Comparison of ENCODE assay signal across 15 cellular contexts in the genomic region with DNA sequence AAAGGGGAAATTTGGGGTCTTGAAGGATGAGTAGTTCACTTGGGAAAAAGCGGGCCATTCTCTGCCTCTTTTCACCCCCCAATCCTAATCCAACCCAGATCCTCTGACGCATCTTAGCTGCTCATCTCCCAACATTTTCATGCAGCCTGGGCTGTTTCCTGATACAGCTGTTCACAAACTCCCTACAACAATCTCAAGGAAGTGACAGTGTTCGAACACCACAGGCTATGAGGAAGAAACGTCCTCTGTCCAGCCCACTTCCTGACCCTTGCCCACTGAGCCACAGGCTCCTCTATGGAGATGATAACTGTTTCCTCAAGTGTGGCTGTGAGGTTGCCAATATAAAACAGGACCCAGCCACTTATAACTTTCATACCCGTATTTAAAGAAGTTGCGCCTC. TPM values are rescaled to one million over a fixed set of nuclear protein-coding genes. Genes with fewer than 3 reads are reported as not detected.
DNase-seq lines count a peak whose midpoint lies in the region; ATAC-seq and TF ChIP-seq lines count a peak whose summit lies in the region.
"Had no signal": no experiment of that assay in that cellular context is flagged by ENCODE, and none has a peak within 500 bp of the region (broad histone marks: within the 10 kb centered on the region; RNA-seq: fewer than 3 reads in every experiment).

No MANE protein-coding gene starts in this region.

- H3K9me3 ChIP-seq in Panc1 (ENCODE audit: control insufficient read depth, insufficient read depth, low read depth, low read length), result no peaks in the 10 kb centered on the region
- no peaks in the 10 kb centered on the region for H3K9me3 ChIP-seq in esophagus squamous epithelium

- H3K4me3 ChIP-seq in Panc1 (ENCODE audit: low read depth in 2 of 2, low read length in 2 of 2) (no peak overlapping the region), esophagus squamous epithelium (no peak overlapping the region)
- H3K4me3 ChIP-seq: smooth muscle cell had no signal

- ATAC-seq in Panc1, result no peak
- ATAC-seq in stimulated activated effector memory CD8-positive, alpha-beta T cell treated with anti-CD3 and anti-CD28 coated beads, Interleukin-12 subunit alpha, Interleukin-12 subunit beta, amount 100 ng/mL, for 72 hours, result no peak
- ATAC-seq: activated CD8-positive, alpha-beta T cell treated with anti-CD3 and anti-CD28 coated beads, Interleukin-2, amount 10 ng/mL, durations not matched to agents 7 days and 5 days had no signal

- H3K4me3 Mint-ChIP-seq in activated naive CD4-positive, alpha-beta T cell treated with anti-CD3 and anti-CD28 coated beads, Interleukin-2, amount 50 U/mL, for 24 hours, result peak overlapping the region; percentile 30
- H3K4me3 Mint-ChIP-seq in activated naive CD4-positive, alpha-beta T cell treated with anti-CD3 and anti-CD28 coated beads, Interleukin-2, amount 10 ng/mL, durations not matched to agents 7 days and 5 days, result no peak overlapping the region
- peak overlapping the region; percentile 75 for H3K4me3 Mint-ChIP-seq in stimulated activated effector memory CD8-positive, alpha-beta T cell treated with anti-CD3 and anti-CD28 coated beads, Interleukin-12 subunit alpha, Interleukin-12 subunit beta, amount 100 ng/mL, for 72 hours

- WGBS in esophagus squamous epithelium, 2 donors, result 58 to 82% methylated on average over 5 to 6 of the region's 6 CpGs

- TF ChIP-seq CTCF in Panc1 (IDR thresholded peaks at IDR 0.05), result no peak
- TF ChIP-seq CTCF in esophagus squamous epithelium (IDR thresholded peaks at IDR 0.05), result no peak

- peaks cover 35% of the 10 kb centered on the region for H3K4me1 Mint-ChIP-seq in activated naive CD4-positive, alpha-beta T cell treated with anti-CD3 and anti-CD28 coated beads, Interleukin-2, amount 50 U/mL, for 24 hours
- peaks cover 44% of the 10 kb centered on the region for H3K4me1 Mint-ChIP-seq in activated naive CD4-positive, alpha-beta T cell treated with anti-CD3 and anti-CD28 coated beads, Interleukin-2, amount 10 ng/mL, durations not matched to agents 7 days and 5 days
- peaks cover 31% of the 10 kb centered on the region for H3K4me1 Mint-ChIP-seq in stimulated activated effector memory CD8-positive, alpha-beta T cell treated with anti-CD3 and anti-CD28 coated beads, Interleukin-12 subunit alpha, Interleukin-12 subunit beta, amount 100 ng/mL, for 72 hours

- no peaks in the 10 kb centered on the region for H3K36me3 Mint-ChIP-seq in activated naive CD4-positive, alpha-beta T cell treated with anti-CD3 and anti-CD28 coated beads, Interleukin-2, amount 50 U/mL, for 24 hours
- H3K36me3 Mint-ChIP-seq in activated naive CD4-positive, alpha-beta T cell treated with anti-CD3 and anti-CD28 coated beads, Interleukin-2, amount 10 ng/mL, durations not matched to agents 7 days and 5 days, result peaks cover 1% of the 10 kb centered on the region
- H3K36me3 Mint-ChIP-seq in stimulated activated effector memory CD8-positive, alpha-beta T cell treated with anti-CD3 and anti-CD28 coated beads, Interleukin-12 subunit alpha, Interleukin-12 subunit beta, amount 100 ng/mL, for 72 hours, result peaks cover 20% of the 10 kb centered on the region

- H3K27ac ChIP-seq in Panc1 (ENCODE audit: low read length) (no peak overlapping the region; the same call in 1 of the 2 replicates), esophagus squamous epithelium (peak overlapping the region in 3 of 4 donors; percentile 5 to 54 (median 44))

- BruUV-seq in Panc1 (replicated peaks; lab: Mats Ljungman, UMichigan), result TSS peak; percentile 82

- no peak for DNase-seq in activated naive CD4-positive, alpha-beta T cell treated with anti-CD3 and anti-CD28 coated beads, Interleukin-2, amount 10 ng/mL, durations not matched to agents 7 days and 5 days
- DNase-seq in Panc1 (ENCODE audit: low read depth, low spot score), result no peak
- no peak for DNase-seq in esophagus squamous epithelium (lab: John Stamatoyannopoulos, UW)
- no peak for DNase-seq in stimulated activated effector memory CD8-positive, alpha-beta T cell treated with anti-CD3 and anti-CD28 coated beads, Interleukin-12 subunit alpha, Interleukin-12 subunit beta, amount 100 ng/mL, for 72 hours (ENCODE audit: low spot score in 2 of 2)
- DNase-seq in NCI-H345 treated with DMSO at 0.1 percent for 48 hours (lab: John Stamatoyannopoulos, UW; ENCODE audit: unreplicated experiment), result no peak
- DNase-seq in HUDEP-2 (lab: John Stamatoyannopoulos, UW; ENCODE audit: unreplicated experiment in 76 of 76), result no peak
- no peak for DNase-seq in NCI-H1417 (lab: John Stamatoyannopoulos, UW)
- DNase-seq: activated CD8-positive, alpha-beta T cell treated with anti-CD3 and anti-CD28 coated beads, Interleukin-2, amount 10 ng/mL, durations not matched to agents 7 days and 5 days; activated naive CD4-positive, alpha-beta T cell treated with Interleukin-2 at 50 U/mL for 16 hours; cerebellar nuclear complex; HFFc6; NCI-H2029 treated with DMSO at 0.1 percent for 48 hours; NK-92 treated with Interleukin-12 subunit alpha and Interleukin-12 subunit beta, amount 100 ng/mL, for 24 hours had no signal

- CTCF ChIA-PET in activated naive CD4-positive, alpha-beta T cell treated with anti-CD3 and anti-CD28 coated beads, Interleukin-2, amount 10 ng/mL, durations not matched to agents 7 days and 5 days (lab: Charles Lee), result no interaction called here
- CTCF ChIA-PET in Panc1 (lab: Charles Lee), result no interaction called here

- intact Hi-C loops in Panc1 (cut with micrococcal nuclease; ENCODE audit: unreplicated experiment), result no loop called here
- intact Hi-C loops in esophagus squamous epithelium (cut with DNase I), result no loop called here

- no peaks in the 10 kb centered on the region for H3K27me3 ChIP-seq in Panc1 (ENCODE audit: control insufficient read depth, insufficient read depth, low read length)
- H3K27me3 ChIP-seq in esophagus squamous epithelium, result peaks cover 0 to 31% (median 0%) of the 10 kb centered on the region in 4 donors

- no peak for TF ChIP-seq POLR2A in esophagus squamous epithelium (IDR thresholded peaks at IDR 0.05)

- H3K36me3 ChIP-seq in Panc1 (ENCODE audit: control insufficient read depth, insufficient read depth, low read length), result no peaks in the 10 kb centered on the region
- H3K36me3 ChIP-seq in esophagus squamous epithelium, result no peaks in the 10 kb centered on the region

- H3K4me1 ChIP-seq in Panc1 (ENCODE audit: control insufficient read depth, insufficient read depth, low read length) (peaks cover 7% of the 10 kb centered on the region), esophagus squamous epithelium (peaks cover 15 to 86% (median 18%) of the 10 kb centered on the region in 3 donors)

- in situ Hi-C loops in Panc1 (cut with HindIII; ENCODE audit: low pct_unique_long_range_greater_than_20kb, low sequenced_read_pairs), result no loop called here

- no peaks in the 10 kb centered on the region for H3K9me3 Mint-ChIP-seq in activated naive CD4-positive, alpha-beta T cell treated with anti-CD3 and anti-CD28 coated beads, Interleukin-2, amount 50 U/mL, for 24 hours
- H3K9me3 Mint-ChIP-seq in activated naive CD4-positive, alpha-beta T cell treated with anti-CD3 and anti-CD28 coated beads, Interleukin-2, amount 10 ng/mL, durations not matched to agents 7 days and 5 days, result no peaks in the 10 kb centered on the region
- no peaks in the 10 kb centered on the region for H3K9me3 Mint-ChIP-seq in stimulated activated effector memory CD8-positive, alpha-beta T cell treated with anti-CD3 and anti-CD28 coated beads, Interleukin-12 subunit alpha, Interleukin-12 subunit beta, amount 100 ng/mL, for 72 hours

- H3K27ac Mint-ChIP-seq in activated naive CD4-positive, alpha-beta T cell treated with anti-CD3 and anti-CD28 coated beads, Interleukin-2, amount 50 U/mL, for 24 hours, result no peak overlapping the region
- no peak overlapping the region for H3K27ac Mint-ChIP-seq in activated naive CD4-positive, alpha-beta T cell treated with anti-CD3 and anti-CD28 coated beads, Interleukin-2, amount 10 ng/mL, durations not matched to agents 7 days and 5 days
- H3K27ac Mint-ChIP-seq in stimulated activated effector memory CD8-positive, alpha-beta T cell treated with anti-CD3 and anti-CD28 coated beads, Interleukin-12 subunit alpha, Interleukin-12 subunit beta, amount 100 ng/mL, for 72 hours, result no peak overlapping the region
- H3K27ac Mint-ChIP-seq: activated CD8-positive, alpha-beta T cell treated with anti-CD3 and anti-CD28 coated beads, Interleukin-2, amount 10 ng/mL, durations not matched to agents 7 days and 5 days had no signal

- POLR2A ChIA-PET in Panc1 (lab: Charles Lee), result no interaction called here

- peaks cover 7% of the 10 kb centered on the region for H3K27me3 Mint-ChIP-seq in activated naive CD4-positive, alpha-beta T cell treated with anti-CD3 and anti-CD28 coated beads, Interleukin-2, amount 50 U/mL, for 24 hours
- H3K27me3 Mint-ChIP-seq in activated naive CD4-positive, alpha-beta T cell treated with anti-CD3 and anti-CD28 coated beads, Interleukin-2, amount 10 ng/mL, durations not matched to agents 7 days and 5 days, result peaks cover 92% of the 10 kb centered on the region

RNA-seq across cellular contexts. Expression of a gene that starts 16.2 kb away (rescaled TPM):
- 10.6 TPM for total RNA-seq in Panc1 (2021; ENCODE audit: unreplicated experiment)
- 16.9 TPM for polyA plus RNA-seq in Panc1 (2012; ENCODE audit: insufficient read length)
- total RNA-seq in esophagus squamous epithelium, result 1 to 10 TPM; 2.1 to 7.8 (median 2.8) TPM

RNA-seq across cellular contexts. Expression of a gene that starts 26.2 kb away (rescaled TPM):
- total RNA-seq in Panc1 (2021; ENCODE audit: unreplicated experiment) (53.4 TPM), esophagus squamous epithelium (100 to 1,000 TPM in 1 of 4 donors, 10 to 100 TPM in 3; 40.8 to 101 (median 47.8) TPM)
- polyA plus RNA-seq in Panc1 (2012; ENCODE audit: insufficient read length), result 47.4 TPM

RNA-seq across cellular contexts. Expression of a gene that starts 40.0 kb away (rescaled TPM):
- total RNA-seq in Panc1 (2021; ENCODE audit: unreplicated experiment) (2.9 TPM), esophagus squamous epithelium (1 to 10 TPM in 1 of 4 donors, under 1 TPM in 3; 0.57 to 1.3 (median 0.92) TPM)
- 0.82 TPM for polyA plus RNA-seq in Panc1 (2012; ENCODE audit: insufficient read length)

RNA-seq across cellular contexts. Expression of a gene that starts 49.6 kb away (rescaled TPM):
- total RNA-seq in Panc1 (2021; ENCODE audit: unreplicated experiment) (56.7 TPM), esophagus squamous epithelium (10 to 100 TPM; 33.0 to 43.9 (median 34.6) TPM)
- 41.4 TPM for polyA plus RNA-seq in Panc1 (2012; ENCODE audit: insufficient read length)

RNA-seq across cellular contexts. Expression of a gene that starts 56.6 kb away (rescaled TPM):
- 3.6 TPM for total RNA-seq in Panc1 (2021; ENCODE audit: unreplicated experiment)
- 7.1 TPM for polyA plus RNA-seq in Panc1 (2012; ENCODE audit: insufficient read length)
- 100 to 1,000 TPM in 2 of 4 donors, 10 to 100 TPM in 2; 84.8 to 253 (median 150) TPM for total RNA-seq in esophagus squamous epithelium
- total RNA-seq: activated CD8-positive, alpha-beta T cell treated with anti-CD3 and anti-CD28 coated beads, Interleukin-2, amount 10 ng/mL, durations not matched to agents 7 days and 5 days had no signal
